16 cellular contexts compared by ENCODE assay signal in the genomic region with DNA sequence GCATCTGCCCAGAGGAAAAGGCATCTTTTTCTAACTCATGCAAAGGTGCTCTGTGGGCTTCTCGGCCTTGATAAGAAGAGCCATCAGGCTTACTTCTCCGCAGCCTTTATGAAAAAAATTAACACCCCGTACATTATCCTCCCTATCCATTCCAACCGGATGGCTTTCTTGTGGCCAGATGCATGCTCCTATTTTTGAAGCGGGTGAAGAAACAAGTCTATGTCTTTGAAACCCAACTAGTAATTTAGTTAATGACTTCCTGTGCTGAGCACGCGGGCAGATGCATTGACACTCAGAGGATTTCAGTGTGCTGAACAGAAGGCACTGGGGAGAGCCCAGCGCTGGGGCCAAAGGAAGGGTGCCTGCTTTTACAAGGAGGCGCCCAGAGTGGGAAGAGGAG. TPM values are rescaled to one million over a fixed set of nuclear protein-coding genes. Genes with fewer than 3 reads are reported as not detected.
DNase-seq lines count a peak whose midpoint lies in the region; ATAC-seq and TF ChIP-seq lines count a peak whose summit lies in the region.
"Had no signal": no experiment of that assay in that cellular context is flagged by ENCODE, and none has a peak within 500 bp of the region (broad histone marks: within the 10 kb centered on the region; RNA-seq: fewer than 3 reads in every experiment).

No MANE protein-coding gene starts in this region.

- H3K4me3 Mint-ChIP-seq in natural killer cell treated with Interleukin-12 subunit alpha and Interleukin-12 subunit beta and Interleukin-15 and Interleukin-18, amount 100 ng/mL, for 72 hours = no peak overlapping the region
- no peak overlapping the region for H3K4me3 Mint-ChIP-seq in natural killer cell
- H3K4me3 Mint-ChIP-seq: CD8-positive, alpha-beta memory T cell had no signal

- H3K27ac ChIP-seq in WERI-Rb-1 = no peak overlapping the region
- H3K27ac ChIP-seq: 22Rv1, BLaER1 had no signal

- H3K27me3 Mint-ChIP-seq in natural killer cell treated with Interleukin-12 subunit alpha and Interleukin-12 subunit beta and Interleukin-15 and Interleukin-18, amount 100 ng/mL, for 72 hours = no peaks in the 10 kb centered on the region
- H3K27me3 Mint-ChIP-seq in natural killer cell (ENCODE audit: low read depth in 2 of 2) = no peaks in the 10 kb centered on the region

- H3K9me3 ChIP-seq in WERI-Rb-1 (ENCODE audit: severe bottlenecking) = no peaks in the 10 kb centered on the region
- H3K9me3 ChIP-seq: BLaER1, Caco-2 had no signal

- H3K4me1 Mint-ChIP-seq in natural killer cell treated with Interleukin-12 subunit alpha and Interleukin-12 subunit beta and Interleukin-15 and Interleukin-18, amount 100 ng/mL, for 72 hours (ENCODE audit: low read depth in 2 of 2) = peaks cover 0 to 6% of the 10 kb centered on the region in 2 donors
- peaks cover 9 to 13% of the 10 kb centered on the region in 2 donors for H3K4me1 Mint-ChIP-seq in natural killer cell

- DNase-seq in NCI-H1105 treated with DMSO at 0.1 percent for 48 hours (lab: John Stamatoyannopoulos, UW) (peak; percentile 4), NCI-H1105 (lab: John Stamatoyannopoulos, UW) (no peak), natural killer cell (no peak), WERI-Rb-1 (peak; percentile 52), glomerular visceral epithelial cell (ENCODE audit: extremely low spot score) (no peak)
- DNase-seq in natural killer cell treated with Interleukin-12 subunit alpha and Interleukin-12 subunit beta and Interleukin-15 and Interleukin-18, amount 100 ng/mL, for 72 hours (ENCODE audit: low spot score) = peak; percentile 29
- DNase-seq: AML-193; Caco-2; CD8-positive, alpha-beta memory T cell; GF-D8; IMR-90 had no signal

- no peaks in the 10 kb centered on the region for H3K9me3 Mint-ChIP-seq in natural killer cell treated with Interleukin-12 subunit alpha and Interleukin-12 subunit beta and Interleukin-15 and Interleukin-18, amount 100 ng/mL, for 72 hours
- no peaks in the 10 kb centered on the region for H3K9me3 Mint-ChIP-seq in natural killer cell
- H3K9me3 Mint-ChIP-seq: CD8-positive, alpha-beta memory T cell had no signal

- no peak overlapping the region for H3K4me3 ChIP-seq in WERI-Rb-1 (ENCODE audit: low read depth, low read length)
- H3K4me3 ChIP-seq: BLaER1 had no signal

- H3K36me3 Mint-ChIP-seq in natural killer cell treated with Interleukin-12 subunit alpha and Interleukin-12 subunit beta and Interleukin-15 and Interleukin-18, amount 100 ng/mL, for 72 hours = no peaks in the 10 kb centered on the region
- H3K36me3 Mint-ChIP-seq in natural killer cell = no peaks in the 10 kb centered on the region
- H3K36me3 Mint-ChIP-seq: CD8-positive, alpha-beta memory T cell had no signal

- ATAC-seq in natural killer cell treated with Interleukin-12 subunit alpha and Interleukin-12 subunit beta and Interleukin-15 and Interleukin-18, amount 100 ng/mL, for 72 hours = no peak
- ATAC-seq in natural killer cell (no peak), HG03135 (IDR thresholded peaks at IDR 0.05; ENCODE audit: unreplicated experiment) (no peak), HG02588 (IDR thresholded peaks at IDR 0.05; ENCODE audit: unreplicated experiment) (no peak)
- ATAC-seq: HCT116 had no signal

- no peak overlapping the region for H3K27ac Mint-ChIP-seq in natural killer cell treated with Interleukin-12 subunit alpha and Interleukin-12 subunit beta and Interleukin-15 and Interleukin-18, amount 100 ng/mL, for 72 hours
- H3K27ac Mint-ChIP-seq in natural killer cell = no peak overlapping the region
- H3K27ac Mint-ChIP-seq: CD8-positive, alpha-beta memory T cell had no signal

- intact Hi-C loops in natural killer cell (cut with micrococcal nuclease) = no loop called here

- H3K36me3 ChIP-seq in WERI-Rb-1 = no peaks in the 10 kb centered on the region
- H3K36me3 ChIP-seq: BLaER1 had no signal

- TF ChIP-seq CTCF in natural killer cell (IDR thresholded peaks at IDR 0.05) = no peak
- TF ChIP-seq CTCF in WERI-Rb-1 (IDR thresholded peaks at IDR 0.05; ENCODE audit: low read depth, low read length) = no peak

- H3K27me3 ChIP-seq in WERI-Rb-1 (ENCODE audit: insufficient read depth, low read depth, severe bottlenecking) = no peaks in the 10 kb centered on the region
- H3K27me3 ChIP-seq: BLaER1 had no signal

RNA-seq across cellular contexts. Expression of gene ARHGAP8, which starts 53.3 kb away (rescaled TPM):
- 1 to 10 TPM in 1 of 2 donors, under 1 TPM in 1; 0.64 to 2.3 TPM for total RNA-seq in natural killer cell treated with Interleukin-12 subunit alpha and Interleukin-12 subunit beta and Interleukin-15 and Interleukin-18, amount 100 ng/mL, for 72 hours
- 10 to 100 TPM; 23.6 to 32.6 (median 26.5) TPM for total RNA-seq in natural killer cell

Comparison
In these comparisons a context has a peak if more than half of its experiments do, and no peak if none do; other contexts are left out.
1. DNase-seq: peak in NCI-H1105 treated with DMSO at 0.1 percent for 48 hours (single experiment), natural killer cell treated with Interleukin-12 subunit alpha and Interleukin-12 subunit beta and Interleukin-15 and Interleukin-18, amount 100 ng/mL, for 72 hours (single experiment) and WERI-Rb-1 (single experiment); none in NCI-H1105 (single experiment), natural killer cell (single experiment) and glomerular visceral epithelial cell (single experiment).
2. RNA of gene ARHGAP8, which starts 53.3 kb away (total RNA-seq): 23.6 to 32.6 TPM in natural killer cell; 0.64 to 2.3 TPM in natural killer cell treated with Interleukin-12 subunit alpha and Interleukin-12 subunit beta and Interleukin-15 and Interleukin-18, amount 100 ng/mL, for 72 hours; every median in the first group is over 4 times any median in the second.